In the genomic region with DNA sequence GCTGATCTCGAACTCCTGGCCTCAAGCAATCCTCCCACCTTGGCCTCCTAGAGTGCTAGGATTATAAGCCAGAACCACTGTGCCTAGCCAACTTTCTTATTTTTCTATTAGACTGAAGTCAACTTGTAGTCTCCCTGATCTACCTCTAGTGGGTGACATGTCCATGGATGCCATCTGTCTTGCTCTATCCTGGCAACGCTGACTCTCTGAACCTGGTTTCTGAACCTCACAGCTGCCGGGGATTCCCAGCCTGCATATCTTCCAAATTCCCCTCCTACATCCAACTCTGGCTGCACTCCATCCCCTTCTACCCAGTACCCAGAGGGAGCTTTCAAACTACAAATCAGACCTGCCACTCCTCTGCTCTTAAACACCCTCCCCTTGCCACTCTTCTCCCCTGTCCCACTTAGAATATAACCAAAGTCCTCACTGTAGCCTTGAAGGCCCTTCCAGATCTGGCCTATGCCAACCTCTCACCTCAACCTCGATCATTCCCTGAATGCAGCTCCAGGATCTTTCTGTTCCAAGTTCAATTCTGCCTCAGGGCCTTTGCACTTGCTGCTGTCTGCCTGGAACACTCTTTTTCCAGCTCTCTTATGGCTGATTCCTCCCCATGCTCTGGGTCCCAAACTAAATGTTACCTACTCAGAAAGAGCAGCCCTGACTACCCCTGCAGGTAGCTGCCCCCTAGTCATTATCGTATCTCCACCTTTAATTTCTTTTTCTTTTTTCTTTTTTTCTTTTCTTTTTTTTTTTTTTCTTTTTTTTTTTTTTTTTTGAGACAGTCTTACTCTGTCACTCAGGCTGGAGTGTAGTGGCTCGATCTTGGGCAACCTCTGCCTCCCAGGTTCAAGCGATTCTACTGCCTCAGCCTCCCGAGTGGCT, we compare ENCODE assay signal across 9 cellular contexts. TPM values are rescaled to one million over a fixed set of nuclear protein-coding genes. Genes with fewer than 3 reads are reported as not detected.
DNase-seq lines count a peak whose midpoint lies in the region; TF ChIP-seq lines count a peak whose summit lies in the region.
"Had no signal": no experiment of that assay in that cellular context is flagged by ENCODE, and none has a peak within 500 bp of the region (broad histone marks: within the 10 kb centered on the region; RNA-seq: fewer than 3 reads in every experiment).

No MANE protein-coding gene starts in this region.

- H3K9me3 ChIP-seq in prostate gland: no peaks in the 10 kb centered on the region
- H3K9me3 ChIP-seq: sigmoid colon had no signal

- no peak overlapping the region for H2AFZ ChIP-seq in KMS-11 (ENCODE audit: low read depth)

- no peaks in the 10 kb centered on the region for H3K36me3 ChIP-seq in KMS-11 (ENCODE audit: insufficient read depth)
- H3K36me3 ChIP-seq in prostate gland: no peaks in the 10 kb centered on the region

- no peaks in the 10 kb centered on the region for H4K20me1 ChIP-seq in KMS-11 (ENCODE audit: insufficient read depth)

- DNase-seq in AG09309 (ENCODE audit: low read depth) (no peak), fibroblast of peridontal ligament (ENCODE audit: extremely low read depth) (peak; percentile 53), prostate gland (ENCODE audit: low spot score) (no peak), OCI-M1 (lab: John Stamatoyannopoulos, UW) (no peak)
- DNase-seq in activated CD4-positive, CD25-positive, alpha-beta regulatory T cell treated with anti-CD3 and anti-CD28 coated beads, Interleukin-2, amount 50 U/mL, for 72 hours: no peak
- DNase-seq: activated CD4-positive, CD25-positive, alpha-beta regulatory T cell; GF-D8; sigmoid colon had no signal

- no peak for TF ChIP-seq POLR2A in prostate gland (IDR thresholded peaks at IDR 0.05)

- intact Hi-C loops in prostate gland (cut with DNase I): no loop called here

- H3K27ac ChIP-seq in KMS-11 (peak overlapping the region; percentile 20; the same call in 1 of the 2 replicates), prostate gland (no peak overlapping the region)

- H3K4me3 ChIP-seq in AG09309 (ENCODE audit: control insufficient read depth, low read depth, low read length) (no peak overlapping the region), KMS-11 (IDR thresholded peaks at IDR 0.05; ENCODE audit: insufficient read depth, low read depth, low read length) (no peak overlapping the region), prostate gland (no peak overlapping the region)
- H3K4me3 ChIP-seq: sigmoid colon had no signal

- H3K9ac ChIP-seq in KMS-11: no peak overlapping the region

- TF ChIP-seq CTCF in AG09309 (IDR thresholded peaks at IDR 0.05; ENCODE audit: control insufficient read depth, insufficient read depth, low read depth, low read length, missing control alignments) (peak; percentile 35), KMS-11 (conservative IDR thresholded peaks at IDR 0.05; ENCODE audit: low read depth, low read length) (peak; percentile 34; the same call in 1 of the 2 replicates), prostate gland (IDR thresholded peaks at IDR 0.05) (no peak)

- H3K4me1 ChIP-seq in KMS-11 (ENCODE audit: low read depth, poor library complexity, severe bottlenecking): no peaks in the 10 kb centered on the region
- no peaks in the 10 kb centered on the region for H3K4me1 ChIP-seq in prostate gland (replicated peaks)

- H3K79me2 ChIP-seq in KMS-11 (ENCODE audit: insufficient read depth, low read depth): no peaks in the 10 kb centered on the region

- H3K4me2 ChIP-seq in KMS-11: no peak overlapping the region

- 86% methylated on average over 8 of the region's 8 CpGs for WGBS in prostate gland

- no peaks in the 10 kb centered on the region for H3K27me3 ChIP-seq in KMS-11 (ENCODE audit: insufficient read depth, low read depth)
- no peaks in the 10 kb centered on the region for H3K27me3 ChIP-seq in prostate gland (replicated peaks; ENCODE audit: insufficient read depth)
- H3K27me3 ChIP-seq: sigmoid colon had no signal

RNA-seq across cellular contexts. Expression of gene CLIP3, which starts 2.2 kb away (rescaled TPM):
- total RNA-seq in prostate gland: 10 to 100 TPM in 1 of 2 donors, 1 to 10 TPM in 1; 7.4 to 31.2 TPM

RNA-seq across cellular contexts. Expression of gene ALKBH6, which starts 16.5 kb away (rescaled TPM):
- total RNA-seq in prostate gland: 10 to 100 TPM; 42.0 to 49.0 TPM

RNA-seq across cellular contexts. Expression of gene SYNE4, which starts 21.9 kb away (rescaled TPM):
- 10 to 100 TPM; 14.2 to 41.1 TPM for total RNA-seq in prostate gland

RNA-seq across cellular contexts. Expression of gene THAP8, which starts 23.6 kb away (rescaled TPM):
- 10 to 100 TPM; 12.0 to 21.9 TPM for total RNA-seq in prostate gland

RNA-seq across cellular contexts. Expression of gene WDR62, which starts 24.2 kb away (rescaled TPM):
- 10 to 100 TPM in 1 of 2 donors, under 1 TPM in 1; 0.64 to 28.6 TPM for total RNA-seq in prostate gland

Comparison
In these comparisons a context has a peak if more than half of its experiments do, and no peak if none do; other contexts are left out.
1. CTCF ChIP-seq: peak in AG09309 (single experiment) and KMS-11 (single experiment); none in prostate gland (0 of 4).